13 cellular contexts compared by ENCODE assay signal in the genomic region with DNA sequence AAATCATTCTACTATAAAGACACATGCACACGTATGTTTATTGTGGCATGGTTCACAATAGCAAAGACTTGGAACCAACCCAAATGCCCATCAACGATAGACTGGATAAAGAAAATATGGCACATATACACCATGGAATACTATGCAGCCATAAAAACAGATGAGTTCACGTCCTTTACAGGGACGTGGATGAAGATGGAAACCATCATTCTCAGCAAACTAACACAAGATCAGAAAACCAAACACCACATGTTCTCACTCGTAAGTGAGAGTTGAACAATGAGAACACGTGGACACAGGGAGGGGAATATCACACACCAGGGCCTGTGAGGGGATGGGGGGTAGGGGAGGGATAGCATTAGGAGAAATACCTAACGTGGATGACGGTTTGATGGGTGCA. TPM values are rescaled to one million over a fixed set of nuclear protein-coding genes. Genes with fewer than 3 reads are reported as not detected.
"Had no signal": no experiment of that assay in that cellular context is flagged by ENCODE, and none has a peak within 500 bp of the region (broad histone marks: within the 10 kb centered on the region; RNA-seq: fewer than 3 reads in every experiment).

No MANE protein-coding gene starts in this region.

RNA-seq across cellular contexts. Expression of a gene that starts 4.3 kb away (rescaled TPM):
- total RNA-seq: stomach, subcutaneous adipose tissue, suprapubic skin, temporal lobe, thoracic aorta, thyroid gland, tibial nerve, upper lobe of left lung, upper lobe of right lung, ureter, urinary bladder, uterus, vagina had no signal
- polyA plus RNA-seq: stomach, urinary bladder had no signal

RNA-seq across cellular contexts. Expression of a gene that starts 20.8 kb away (rescaled TPM):
- total RNA-seq: subcutaneous adipose tissue, thoracic aorta, thyroid gland, tibial nerve, upper lobe of right lung, ureter, vagina had no signal
- polyA plus RNA-seq: stomach, urinary bladder had no signal

RNA-seq across cellular contexts. Expression of a gene that starts 23.1 kb away (rescaled TPM):
- total RNA-seq: subcutaneous adipose tissue, temporal lobe, thoracic aorta, thyroid gland, tibial nerve, upper lobe of right lung, ureter, urinary bladder, uterus, vagina had no signal
- polyA plus RNA-seq: urinary bladder had no signal

RNA-seq across cellular contexts. Expression of a gene that starts 27.4 kb away (rescaled TPM):
- total RNA-seq: subcutaneous adipose tissue, temporal lobe, thyroid gland, tibial nerve, uterus, vagina had no signal
